ENCODE assay signal across 19 cellular contexts in the genomic region with DNA sequence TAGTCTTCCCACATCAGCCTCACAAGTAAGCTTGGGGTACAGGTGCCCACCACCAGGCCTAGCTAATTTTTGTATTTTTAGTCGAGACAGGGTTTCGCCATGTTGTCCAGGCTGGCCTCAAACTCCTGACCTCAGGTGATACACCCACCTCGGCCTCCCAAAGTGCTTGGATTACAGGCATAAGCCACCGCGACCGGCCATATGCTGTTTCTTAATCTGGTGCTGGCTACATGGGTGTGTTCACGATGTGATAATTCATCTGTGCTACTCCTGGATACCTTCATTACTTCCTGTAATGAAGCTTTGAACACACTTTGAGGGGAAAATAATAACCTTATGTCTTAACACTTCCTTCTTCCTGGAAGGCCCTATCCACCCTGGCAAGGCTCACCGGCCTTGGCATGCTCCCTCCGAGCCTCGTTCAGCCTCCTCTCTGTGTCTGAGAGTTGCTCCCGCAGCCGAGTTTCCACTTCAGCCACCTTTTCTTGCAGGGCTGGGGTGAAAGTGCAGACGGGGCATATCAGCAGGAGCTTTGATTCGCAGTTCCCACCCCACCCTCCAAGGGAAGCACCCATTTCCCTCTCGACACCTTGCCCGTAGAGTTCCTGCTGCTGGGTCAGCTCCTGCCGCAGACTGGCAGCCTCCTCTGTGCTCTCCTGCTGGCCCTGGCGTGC. TPM values are rescaled to one million over a fixed set of nuclear protein-coding genes. Genes with fewer than 3 reads are reported as not detected.
DNase-seq lines count a peak whose midpoint lies in the region; ATAC-seq and TF ChIP-seq lines count a peak whose summit lies in the region.
"Had no signal": no experiment of that assay in that cellular context is flagged by ENCODE, and none has a peak within 500 bp of the region (broad histone marks: within the 10 kb centered on the region; RNA-seq: fewer than 3 reads in every experiment).

No MANE protein-coding gene starts in this region.

- H3K4me3 Mint-ChIP-seq in central memory CD8-positive, alpha-beta T cell = no peak overlapping the region
- no peak overlapping the region for H3K4me3 Mint-ChIP-seq in activated CD4-positive, alpha-beta T cell treated with anti-CD3 and anti-CD28 coated beads, Interleukin-2, amount 10 ng/mL, durations not matched to agents 7 days and 5 days
- H3K4me3 Mint-ChIP-seq in mesothelial cell of epicardium = no peak overlapping the region
- H3K4me3 Mint-ChIP-seq: CD4-positive, alpha-beta T cell had no signal

- H3K36me3 ChIP-seq in transverse colon = no peaks in the 10 kb centered on the region
- no peaks in the 10 kb centered on the region; the same call in 1 of the 2 replicates for H3K36me3 ChIP-seq in MG63

- WGBS in transverse colon (ENCODE audit: low coverage in 1 of 2), 2 donors = 61 to 67% methylated on average over 3 to 18 of the region's 18 CpGs

- intact Hi-C loops in transverse colon (cut with DNase I; ENCODE audit: low total_unique reads) = no loop called here

- H3K4me1 ChIP-seq in transverse colon = peaks cover 0 to 26% (median 20%) of the 10 kb centered on the region in 4 donors

- no peaks in the 10 kb centered on the region for H3K27me3 Mint-ChIP-seq in central memory CD8-positive, alpha-beta T cell
- H3K27me3 Mint-ChIP-seq in activated CD4-positive, alpha-beta T cell treated with anti-CD3 and anti-CD28 coated beads, Interleukin-2, amount 10 ng/mL, durations not matched to agents 7 days and 5 days = no peaks in the 10 kb centered on the region
- no peaks in the 10 kb centered on the region for H3K27me3 Mint-ChIP-seq in mesothelial cell of epicardium (ENCODE audit: low read depth)
- H3K27me3 Mint-ChIP-seq: CD4-positive, alpha-beta T cell had no signal

- no peaks in the 10 kb centered on the region for H3K9me3 Mint-ChIP-seq in central memory CD8-positive, alpha-beta T cell
- no peaks in the 10 kb centered on the region for H3K9me3 Mint-ChIP-seq in activated CD4-positive, alpha-beta T cell treated with anti-CD3 and anti-CD28 coated beads, Interleukin-2, amount 10 ng/mL, durations not matched to agents 7 days and 5 days
- H3K9me3 Mint-ChIP-seq in mesothelial cell of epicardium = no peaks in the 10 kb centered on the region
- H3K9me3 Mint-ChIP-seq: CD4-positive, alpha-beta T cell had no signal

- peak; percentile 62 for TF ChIP-seq POLR2A in transverse colon (IDR thresholded peaks at IDR 0.05)

- H3K36me3 Mint-ChIP-seq in central memory CD8-positive, alpha-beta T cell (ENCODE audit: insufficient read depth) = peaks cover 13% of the 10 kb centered on the region
- no peaks in the 10 kb centered on the region for H3K36me3 Mint-ChIP-seq in activated CD4-positive, alpha-beta T cell treated with anti-CD3 and anti-CD28 coated beads, Interleukin-2, amount 10 ng/mL, durations not matched to agents 7 days and 5 days (ENCODE audit: low read depth)
- H3K36me3 Mint-ChIP-seq in mesothelial cell of epicardium = peaks cover 24% of the 10 kb centered on the region

- H3K27ac ChIP-seq in RWPE1 = peak overlapping the region; percentile 63
- H3K27ac ChIP-seq in transverse colon = peak overlapping the region; percentile 82 to 91 (median 85)
- H3K27ac ChIP-seq: SJSA1 had no signal

- no peaks in the 10 kb centered on the region for H3K4me1 Mint-ChIP-seq in central memory CD8-positive, alpha-beta T cell
- no peaks in the 10 kb centered on the region for H3K4me1 Mint-ChIP-seq in activated CD4-positive, alpha-beta T cell treated with anti-CD3 and anti-CD28 coated beads, Interleukin-2, amount 10 ng/mL, durations not matched to agents 7 days and 5 days
- peaks cover 6% of the 10 kb centered on the region for H3K4me1 Mint-ChIP-seq in mesothelial cell of epicardium

- no peak for TF ChIP-seq EP300 in transverse colon (IDR thresholded peaks at IDR 0.05; ENCODE audit: low read depth)

- H3K9me3 ChIP-seq in transverse colon (no peaks in the 10 kb centered on the region), MG63 (no peaks in the 10 kb centered on the region)
- H3K9me3 ChIP-seq: SJSA1 had no signal

- no peaks in the 10 kb centered on the region for H3K27me3 ChIP-seq in transverse colon
- no peaks in the 10 kb centered on the region for H3K27me3 ChIP-seq in MG63
- H3K27me3 ChIP-seq: SJSA1 had no signal

- DNase-seq in RWPE1 (ENCODE audit: low spot score) = no peak
- DNase-seq in central memory CD8-positive, alpha-beta T cell (ENCODE audit: low spot score in 2 of 2) = no peak
- peak; percentile 44 for DNase-seq in mucosa of gallbladder (ENCODE audit: low spot score)
- peak; percentile 75 for DNase-seq in transverse colon
- DNase-seq in activated CD4-positive, alpha-beta T cell treated with anti-CD3 and anti-CD28 coated beads, Interleukin-2, amount 10 ng/mL, durations not matched to agents 7 days and 5 days = no peak
- no peak for DNase-seq in mesothelial cell of epicardium (ENCODE audit: low spot score in 2 of 2, unreplicated experiment in 2 of 2)
- no peak for DNase-seq in MG63
- DNase-seq: CD4-positive, alpha-beta T cell; GOT3; NCI-H1092; NCI-H1436; NCI-H187 treated with DMSO at 0.1 percent for 48 hours; NK-92 treated with Interleukin-12 subunit alpha and Interleukin-12 subunit beta, amount 100 ng/mL, for 24 hours had no signal

- H3K27ac Mint-ChIP-seq in central memory CD8-positive, alpha-beta T cell (ENCODE audit: low read depth) = peak overlapping the region; percentile 65
- H3K27ac Mint-ChIP-seq in activated CD4-positive, alpha-beta T cell treated with anti-CD3 and anti-CD28 coated beads, Interleukin-2, amount 10 ng/mL, durations not matched to agents 7 days and 5 days = no peak overlapping the region
- H3K27ac Mint-ChIP-seq in mesothelial cell of epicardium = no peak overlapping the region
- H3K27ac Mint-ChIP-seq: CD4-positive, alpha-beta T cell had no signal

- CTCF ChIA-PET in RWPE1 (lab: Yijun Ruan, JAX) = no interaction called here
- CTCF ChIA-PET in activated CD4-positive, alpha-beta T cell treated with anti-CD3 and anti-CD28 coated beads, Interleukin-2, amount 10 ng/mL, durations not matched to agents 7 days and 5 days (lab: Charles Lee) = interaction anchor here (1.8 to 2.8 kb wide), 2 partner anchors 21 to 48 kb away, joined by 5 to 6 read pairs; no protein-coding TSS in a partner anchor

- H3K4me3 ChIP-seq in transverse colon (peak overlapping the region in 2 of 4 donors; percentile 10 to 26), MG63 (no peak overlapping the region)
- H3K4me3 ChIP-seq: SJSA1 had no signal

- in situ Hi-C loops in transverse colon (cut with MboI; ENCODE audit: low pct_ligation_motif_present in 1 of 4, low pct_unique_long_range_greater_than_20kb in 1 of 4, low sequenced_read_pairs in 3 of 4) = no loop called here

- POLR2A ChIA-PET in RWPE1 (lab: Yijun Ruan, JAX; ENCODE audit: low non-redundant PET) = no interaction called here
- POLR2A ChIA-PET in activated CD4-positive, alpha-beta T cell treated with anti-CD3 and anti-CD28 coated beads, Interleukin-2, amount 10 ng/mL, durations not matched to agents 7 days and 5 days (lab: Charles Lee) = no interaction called here

- no peak for TF ChIP-seq CTCF in RWPE1 (conservative IDR thresholded peaks at IDR 0.05; ENCODE audit: low read depth)
- no peak for TF ChIP-seq CTCF in transverse colon (IDR thresholded peaks at IDR 0.05)
- TF ChIP-seq CTCF in mesothelial cell of epicardium (IDR thresholded peaks at IDR 0.05; ENCODE audit: unreplicated experiment) = no peak

- ATAC-seq in central memory CD8-positive, alpha-beta T cell (replicated peaks; ENCODE audit: extremely low read depth, poor library complexity, severe bottlenecking) = no peak
- ATAC-seq: HCT116, Panc1 had no signal

RNA-seq across cellular contexts. Expression of a gene that starts 5.6 kb away (rescaled TPM):
- not detected for total RNA-seq in mucosa of gallbladder
- total RNA-seq in transverse colon = not detected
- not detected for total RNA-seq in activated CD4-positive, alpha-beta T cell treated with anti-CD3 and anti-CD28 coated beads, Interleukin-2, amount 10 ng/mL, durations not matched to agents 7 days and 5 days
- total RNA-seq in mesothelial cell of epicardium = not detected in 3 replicates
- not detected in 2 replicates for total RNA-seq in MG63 (2014; rRNA removed; shearing (Covaris generic); ENCODE audit: low replicate concordance)
- total RNA-seq: CD4-positive, alpha-beta T cell; G401; LHCN-M2; NCI-H460; SJSA1 had no signal

RNA-seq across cellular contexts. Expression of a gene that starts 13.2 kb away (rescaled TPM):
- total RNA-seq in mucosa of gallbladder = 28.8 TPM
- total RNA-seq in transverse colon = 10 to 100 TPM; 15.0 to 44.1 (median 29.9) TPM
- 10 to 100 TPM; 43.4 to 44.7 TPM for total RNA-seq in activated CD4-positive, alpha-beta T cell treated with anti-CD3 and anti-CD28 coated beads, Interleukin-2, amount 10 ng/mL, durations not matched to agents 7 days and 5 days
- total RNA-seq in mesothelial cell of epicardium = 33.9 to 36.6 TPM (median 34.5 TPM) in 3 replicates
- total RNA-seq in MG63 (2014; rRNA removed; shearing (Covaris generic); ENCODE audit: low replicate concordance) = 9.6 and 21.7 TPM in 2 replicates

RNA-seq across cellular contexts. Expression of a gene that starts 14.0 kb away (rescaled TPM):
- total RNA-seq in mucosa of gallbladder (4.8 TPM), transverse colon (1 to 10 TPM; 1.6 to 5.2 (median 3.1) TPM), mesothelial cell of epicardium (7.7 to 8.5 TPM (median 7.8 TPM) in 3 replicates)
- 10 to 100 TPM; 86.3 to 86.7 TPM for total RNA-seq in activated CD4-positive, alpha-beta T cell treated with anti-CD3 and anti-CD28 coated beads, Interleukin-2, amount 10 ng/mL, durations not matched to agents 7 days and 5 days
- total RNA-seq in MG63 (2014; rRNA removed; shearing (Covaris generic); ENCODE audit: low replicate concordance) = 17.3 and 25.0 TPM in 2 replicates

RNA-seq across cellular contexts. Expression of a gene that starts 24.2 kb away (rescaled TPM):
- total RNA-seq in mucosa of gallbladder (0.17 TPM), transverse colon (not detected), mesothelial cell of epicardium (not detected in 3 replicates)
- total RNA-seq in activated CD4-positive, alpha-beta T cell treated with anti-CD3 and anti-CD28 coated beads, Interleukin-2, amount 10 ng/mL, durations not matched to agents 7 days and 5 days = not detected
- not detected in 2 replicates for total RNA-seq in MG63 (2014; rRNA removed; shearing (Covaris generic); ENCODE audit: low replicate concordance)
- total RNA-seq: CD4-positive, alpha-beta T cell; G401; LHCN-M2; NCI-H460; SJSA1 had no signal

RNA-seq across cellular contexts. Expression of a gene that starts 26.0 kb away (rescaled TPM):
- total RNA-seq in mucosa of gallbladder = 9.7 TPM
- 100 to 1,000 TPM in 1 of 4 donors, 10 to 100 TPM in 3; 11.5 to 434 (median 29.2) TPM for total RNA-seq in transverse colon
- under 1 TPM in 1 of 2 experiments, not detected in 1; 0.20 TPM for total RNA-seq in activated CD4-positive, alpha-beta T cell treated with anti-CD3 and anti-CD28 coated beads, Interleukin-2, amount 10 ng/mL, durations not matched to agents 7 days and 5 days
- total RNA-seq in mesothelial cell of epicardium = 0.24 to 0.47 TPM in 2 of 3 replicates, not detected in the other
- total RNA-seq in MG63 (2014; rRNA removed; shearing (Covaris generic); ENCODE audit: low replicate concordance) = 1.3 and 4.3 TPM in 2 replicates
- total RNA-seq: CD4-positive, alpha-beta T cell; G401; NCI-H460; SJSA1 had no signal

Comparison
In these comparisons a context has a peak if more than half of its experiments do, and no peak if none do; other contexts are left out.
1. DNase-seq: peak in mucosa of gallbladder (single experiment) and transverse colon (single experiment); none in RWPE1 (single experiment), central memory CD8-positive, alpha-beta T cell (0 of 2), activated CD4-positive, alpha-beta T cell treated with anti-CD3 and anti-CD28 coated beads, Interleukin-2, amount 10 ng/mL, durations not matched to agents 7 days and 5 days (single experiment), mesothelial cell of epicardium (0 of 2) and MG63 (single experiment).